In genomic region chr9:8856686-8857329, GRCh38 we compare ENCODE assay signal across 8 cellular contexts.
A peak's percentile ranks its signal among the peaks of the same experiment; 100 is the strongest.
DNase-seq lines count a peak whose midpoint lies in the region; ATAC-seq and TF ChIP-seq lines count a peak whose summit lies in the region.

No MANE protein-coding gene starts in this region.

- peak overlapping the region; percentile 58 for H3K4me3 ChIP-seq in astrocyte of the cerebellum (ENCODE audit: low read depth, low read length)
- H3K4me3 ChIP-seq in thyroid gland (replicated peaks in 1 of 3): peak overlapping the region; percentile 36 to 61 (median 44)

- H3K27me3 Mint-ChIP-seq in activated CD4-positive, alpha-beta T cell treated with anti-CD3 and anti-CD28 coated beads, Interleukin-2, amount 10 ng/mL, durations not matched to agents 24 days and 14 days: peaks cover 57% of the 10 kb centered on the region

- H3K36me3 Mint-ChIP-seq in activated CD4-positive, alpha-beta T cell treated with anti-CD3 and anti-CD28 coated beads, Interleukin-2, amount 10 ng/mL, durations not matched to agents 24 days and 14 days (ENCODE audit: low read depth): no peaks in the 10 kb centered on the region

- H3K27me3 ChIP-seq in thyroid gland: peaks cover 15% of the 10 kb centered on the region

- intact Hi-C loops in activated CD4-positive, alpha-beta T cell treated with anti-CD3 and anti-CD28 coated beads, Interleukin-2, amount 10 ng/mL, durations not matched to agents 24 days and 14 days (cut with micrococcal nuclease): no loop called here
- intact Hi-C loops in left colon (cut with DNase I, micrococcal nuclease): no loop called here
- intact Hi-C loops in thyroid gland (cut with DNase I): no loop called here

- WGBS in thyroid gland, 2 donors: 9 to 16% methylated on average over 13 to 14 of the region's 14 CpGs

- in situ Hi-C loops in astrocyte of the cerebellum (cut with HindIII; ENCODE audit: low sequenced_read_pairs): no loop called here

- no peaks in the 10 kb centered on the region for H3K9me3 Mint-ChIP-seq in activated CD4-positive, alpha-beta T cell treated with anti-CD3 and anti-CD28 coated beads, Interleukin-2, amount 10 ng/mL, durations not matched to agents 24 days and 14 days

- ATAC-seq in left colon: peak; percentile 10
- ATAC-seq in HG02885 (IDR thresholded peaks at IDR 0.05; ENCODE audit: poor library complexity, unreplicated experiment): no peak
- ATAC-seq in GM21825 (IDR thresholded peaks at IDR 0.05; ENCODE audit: unreplicated experiment): no peak

- TF ChIP-seq CTCF in astrocyte of the cerebellum (IDR thresholded peaks at IDR 0.05; ENCODE audit: low read depth, low read length, missing control alignments) (peak; percentile 27), thyroid gland (IDR thresholded peaks at IDR 0.05) (no peak)

- H3K4me1 ChIP-seq in thyroid gland: peaks cover 5 to 8% of the 10 kb centered on the region in 2 donors

- peaks cover 2% of the 10 kb centered on the region for H3K4me1 Mint-ChIP-seq in activated CD4-positive, alpha-beta T cell treated with anti-CD3 and anti-CD28 coated beads, Interleukin-2, amount 10 ng/mL, durations not matched to agents 24 days and 14 days

- H3K9me3 ChIP-seq in thyroid gland: no peaks in the 10 kb centered on the region

- H3K4me3 Mint-ChIP-seq in activated CD4-positive, alpha-beta T cell treated with anti-CD3 and anti-CD28 coated beads, Interleukin-2, amount 10 ng/mL, durations not matched to agents 24 days and 14 days: peak overlapping the region; percentile 53

- no peak for DNase-seq in activated CD4-positive, alpha-beta T cell treated with anti-CD3 and anti-CD28 coated beads, Interleukin-2, amount 10 ng/mL, durations not matched to agents 24 days and 14 days
- no peak for DNase-seq in activated CD4-positive, alpha-beta T cell treated with anti-CD3 and anti-CD28 coated beads, Interleukin-2, amount 50 U/mL, for 4 hours
- no peak for DNase-seq in astrocyte of the cerebellum (ENCODE audit: low read depth)
- no peak for DNase-seq in left colon
- DNase-seq in thyroid gland: no peak
- DNase-seq in AG08395 (ENCODE audit: low spot score): no peak

- H3K36me3 ChIP-seq in thyroid gland: no peaks in the 10 kb centered on the region

- H3K27ac Mint-ChIP-seq in activated CD4-positive, alpha-beta T cell treated with anti-CD3 and anti-CD28 coated beads, Interleukin-2, amount 10 ng/mL, durations not matched to agents 24 days and 14 days: no peak overlapping the region

- no peak overlapping the region for H3K27ac ChIP-seq in thyroid gland

- no peak for TF ChIP-seq POLR2A in thyroid gland (IDR thresholded peaks at IDR 0.05)
